Comparison of ENCODE assay signal across 10 cellular contexts in genomic region chr10:131743190-131744151, GRCh38.
DNase-seq lines count a peak whose midpoint lies in the region; ATAC-seq and TF ChIP-seq lines count a peak whose summit lies in the region.
"Had no signal": no experiment of that assay in that cellular context is flagged by ENCODE, and none has a peak within 500 bp of the region (broad histone marks: within the 10 kb centered on the region; RNA-seq: fewer than 3 reads in every experiment).

No MANE protein-coding gene starts in this region.

- TF ChIP-seq EP300 in SK-N-SH (IDR thresholded peaks at IDR 0.05; ENCODE audit: borderline replicate concordance in 1 of 2, low read depth in 1 of 2, low read length in 1 of 2) = no peak

- H2AFZ ChIP-seq in SK-N-SH (ENCODE audit: low read depth) = no peak overlapping the region

- DNase-seq in SK-N-SH = peak; percentile 53
- peak; percentile 6 to 13 for DNase-seq in stimulated activated naive CD8-positive, alpha-beta T cell treated with anti-CD3 and anti-CD28 coated beads, Interleukin-15, amount 100 ng/mL, for 72 hours
- DNase-seq in activated naive CD4-positive, alpha-beta T cell (lab: John Stamatoyannopoulos, UW) = no peak
- no peak for DNase-seq in DMS114 treated with DMSO at 0.1 percent for 48 hours (lab: John Stamatoyannopoulos, UW; ENCODE audit: unreplicated experiment)
- DNase-seq in NCI-H187 (lab: John Stamatoyannopoulos, UW) = no peak
- DNase-seq: 8988T, T1000 had no signal

- CTCF ChIA-PET in SK-N-SH (lab: Yijun Ruan, JAX) = interaction anchor here (0.8 kb wide), 1 partner anchor 20 kb away, joined by 3 read pairs; no protein-coding TSS in a partner anchor

- peaks cover 19% of the 10 kb centered on the region for H3K4me1 Mint-ChIP-seq in stimulated activated naive CD8-positive, alpha-beta T cell treated with anti-CD3 and anti-CD28 coated beads, Interleukin-15, amount 100 ng/mL, for 72 hours

- no peak overlapping the region for H3K9ac ChIP-seq in SK-N-SH

- no peak for TF ChIP-seq CTCF in SK-N-SH (IDR thresholded peaks at IDR 0.05)

- ATAC-seq in SK-N-SH treated with all-trans-retinoic acid at 6 μM for 48 hours (no peak), HG03103 (IDR thresholded peaks at IDR 0.05; ENCODE audit: low read depth, unreplicated experiment) (peak; percentile 68)
- ATAC-seq in stimulated activated naive CD8-positive, alpha-beta T cell treated with anti-CD3 and anti-CD28 coated beads, Interleukin-15, amount 100 ng/mL, for 72 hours = peak; percentile 27

- no peak overlapping the region for H3K4me2 ChIP-seq in SK-N-SH

- no peak overlapping the region for H3K27ac ChIP-seq in SK-N-SH (ENCODE audit: low read depth in 2 of 2, low read length in 1 of 2)
- H3K27ac ChIP-seq in angular gyrus (ENCODE audit: low read depth, low read length) = peak overlapping the region; percentile 71

- H3K4me3 ChIP-seq in SK-N-SH (ENCODE audit: low read depth in 2 of 2, low read length in 1 of 2) = no peak overlapping the region

- H3K79me2 ChIP-seq in SK-N-SH (ENCODE audit: insufficient read depth) = no peaks in the 10 kb centered on the region

- H3K27me3 Mint-ChIP-seq in stimulated activated naive CD8-positive, alpha-beta T cell treated with anti-CD3 and anti-CD28 coated beads, Interleukin-15, amount 100 ng/mL, for 72 hours = peaks cover 44% of the 10 kb centered on the region

- no peaks in the 10 kb centered on the region for H3K27me3 ChIP-seq in SK-N-SH (ENCODE audit: insufficient read depth)

- POLR2A ChIA-PET in SK-N-SH (lab: Yijun Ruan, JAX) = no interaction called here

- peak overlapping the region in 1 of 2 donors; percentile 55 for H3K4me3 Mint-ChIP-seq in stimulated activated naive CD8-positive, alpha-beta T cell treated with anti-CD3 and anti-CD28 coated beads, Interleukin-15, amount 100 ng/mL, for 72 hours

- H3K36me3 ChIP-seq in SK-N-SH (replicated peaks in 1 of 2; ENCODE audit: control insufficient read depth in 1 of 2, insufficient read depth in 2 of 2, low read length in 1 of 2) = no peaks in the 10 kb centered on the region

- peaks cover 11 to 15% of the 10 kb centered on the region in 2 donors for H3K9me3 Mint-ChIP-seq in stimulated activated naive CD8-positive, alpha-beta T cell treated with anti-CD3 and anti-CD28 coated beads, Interleukin-15, amount 100 ng/mL, for 72 hours

- H3K27ac Mint-ChIP-seq in stimulated activated naive CD8-positive, alpha-beta T cell treated with anti-CD3 and anti-CD28 coated beads, Interleukin-15, amount 100 ng/mL, for 72 hours = no peak overlapping the region

- H3K4me1 ChIP-seq in SK-N-SH (ENCODE audit: control insufficient read depth in 1 of 2, insufficient read depth in 2 of 2, low read depth in 1 of 2, low read length in 1 of 2) = no peaks in the 10 kb centered on the region

- no peak for TF ChIP-seq RAD21 in SK-N-SH (IDR thresholded peaks at IDR 0.05; ENCODE audit: low read length)

- no peaks in the 10 kb centered on the region for H4K20me1 ChIP-seq in SK-N-SH (ENCODE audit: insufficient read depth)

- 48% methylated on average over 13 of the region's 24 CpGs for WGBS in SK-N-SH (ENCODE audit: low lambda C conversion rate)

- no peaks in the 10 kb centered on the region for H3F3A ChIP-seq in SK-N-SH (replicated peaks; ENCODE audit: insufficient read depth)

- H3K9me2 ChIP-seq in SK-N-SH = no peaks in the 10 kb centered on the region

- H3K9me3 ChIP-seq in SK-N-SH = no peaks in the 10 kb centered on the region

TF ChIP-seq in SK-N-SH, 30 proteins besides CTCF, POLR2A, EP300 and RAD21:
- TF ChIP-seq NRF1 (IDR thresholded peaks at IDR 0.05; ENCODE audit: low read depth, low read length) (no peak), YY1 (IDR thresholded peaks at IDR 0.05; ENCODE audit: low read depth) (no peak), NFIC (IDR thresholded peaks at IDR 0.05; ENCODE audit: borderline replicate concordance) (no peak), MAX (IDR thresholded peaks at IDR 0.05; ENCODE audit: low read depth) (no peak), ZBTB33 (IDR thresholded peaks at IDR 0.05; ENCODE audit: borderline replicate concordance, low read depth) (no peak), PBX3 (IDR thresholded peaks at IDR 0.05) (no peak), GABPA (IDR thresholded peaks at IDR 0.05; ENCODE audit: low read depth) (no peak), SMC3 (IDR thresholded peaks at IDR 0.05; ENCODE audit: low read depth, low read length) (no peak), RCOR1 (IDR thresholded peaks at IDR 0.05; ENCODE audit: low read length) (no peak)

TF ChIP-seq in SK-N-SH treated with all-trans-retinoic acid at 6 μM for 48 hours, 23 proteins besides CTCF, POLR2A, EP300 and RAD21:
- no peak for TF ChIP-seq ZFP3 (CRISPR knock-in tag; IDR thresholded peaks at IDR 0.05)
- no peak for TF ChIP-seq GLIS3 (CRISPR knock-in tag; IDR thresholded peaks at IDR 0.05)
- no peak for TF ChIP-seq ZC3H10 (CRISPR knock-in tag; IDR thresholded peaks at IDR 0.05)
- no peak for TF ChIP-seq ZFP30 (CRISPR knock-in tag; IDR thresholded peaks at IDR 0.05)
- no peak for TF ChIP-seq ESRRG (CRISPR knock-in tag; IDR thresholded peaks at IDR 0.05)
- no peak for TF ChIP-seq PPARA (CRISPR knock-in tag; IDR thresholded peaks at IDR 0.05; ENCODE audit: borderline replicate concordance)
- TF ChIP-seq POU6F1 (CRISPR knock-in tag; IDR thresholded peaks at IDR 0.05; ENCODE audit: borderline replicate concordance, low read depth) = no peak
- no peak for TF ChIP-seq OSR1 (CRISPR knock-in tag; IDR thresholded peaks at IDR 0.05)

Comparison
In these comparisons a context has a peak if more than half of its experiments do, and no peak if none do; other contexts are left out.
1. DNase-seq: peak in SK-N-SH (single experiment) and stimulated activated naive CD8-positive, alpha-beta T cell treated with anti-CD3 and anti-CD28 coated beads, Interleukin-15, amount 100 ng/mL, for 72 hours (2 of 2); none in activated naive CD4-positive, alpha-beta T cell (0 of 4), DMS114 treated with DMSO at 0.1 percent for 48 hours (single experiment) and NCI-H187 (0 of 2).